In genomic region chr7:6409991-6410693, GRCh38 we compare ENCODE assay signal across 2 cellular contexts.
TF ChIP-seq lines count a peak whose summit lies in the region.

No MANE protein-coding gene starts in this region.

TF ChIP-seq in GM23338, 12 proteins besides CTCF, POLR2A, EP300 and RAD21:
- TF ChIP-seq CREB1 (CRISPR knock-in tag; IDR thresholded peaks at IDR 0.05; ENCODE audit: low read depth) (no peak), JUNB (IDR thresholded peaks at IDR 0.05; ENCODE audit: unreplicated experiment) (no peak), NANOG (IDR thresholded peaks at IDR 0.05; ENCODE audit: borderline replicate concordance) (no peak), ZNF331 (CRISPR knock-in tag; IDR thresholded peaks at IDR 0.05; ENCODE audit: low read depth) (no peak), ZNF462 (CRISPR knock-in tag; IDR thresholded peaks at IDR 0.05) (no peak), EZH2phosphoT487 (IDR thresholded peaks at IDR 0.05; ENCODE audit: unreplicated experiment) (no peak)

TF ChIP-seq in HepG2, 621 proteins besides CTCF, POLR2A, EP300 and RAD21:
- TF ChIP-seq AGO2 (optimal IDR thresholded peaks at IDR 0.05; ENCODE audit: low read depth, low read length) (peak; percentile 92), POLR2G (IDR thresholded peaks at IDR 0.05; ENCODE audit: low read depth, low read length) (peak; percentile 25; the same call in 1 of the 2 replicates), ZNF687 (CRISPR knock-in tag; IDR thresholded peaks at IDR 0.05) (peak; percentile 27), SP5 (CRISPR knock-in tag; IDR thresholded peaks at IDR 0.05; ENCODE audit: borderline replicate concordance, low read depth) (no peak)
